ENCODE assay signal across 8 cellular contexts in genomic region chr19:7535035-7535992, GRCh38. TPM values are rescaled to one million over a fixed set of nuclear protein-coding genes. Genes with fewer than 3 reads are reported as not detected.
DNase-seq lines count a peak whose midpoint lies in the region; ATAC-seq and TF ChIP-seq lines count a peak whose summit lies in the region.

Gene PNPLA6, plus strand, starts transcription at chr19:7535717. Its CDS starts 72 bp downstream, at chr19:7535789.

- H3K27ac Mint-ChIP-seq in chondrocyte (ENCODE audit: unreplicated experiment), result peak within 1 kb of the TSS; percentile 98

- H3K9me3 Mint-ChIP-seq in chondrocyte (ENCODE audit: low read depth), result no peaks in the 10 kb centered on the region

- no peak for TF ChIP-seq CTCF in chondrocyte (IDR thresholded peaks at IDR 0.05)

- H3K4me1 Mint-ChIP-seq in chondrocyte (ENCODE audit: low read depth), result peaks cover 28% of the 10 kb centered on the region

- peaks cover 9% of the 10 kb centered on the region for H3K36me3 Mint-ChIP-seq in chondrocyte (ENCODE audit: low read depth)

- DNase-seq in AG20443 (ENCODE audit: low spot score) (peak; percentile 98), NCI-H510A (lab: John Stamatoyannopoulos, UW) (peak; percentile 87), chondrocyte (ENCODE audit: low spot score) (no peak), kidney tubule cell (ENCODE audit: low spot score) (peak; percentile 93)
- DNase-seq in activated CD4-positive, alpha-beta T cell treated with anti-CD3 and anti-CD28 coated beads for 24 hours (ENCODE audit: low read depth in 2 of 2), result peak; percentile 88 to 94
- peak; percentile 74 to 89 for DNase-seq in stimulated activated CD4-positive, alpha-beta T cell treated with anti-CD3 and anti-CD28 coated beads, Interleukin-1b, Interleukin-23, amount 100 ng/mL, for 1 hour (ENCODE audit: low read depth in 2 of 2)

- ATAC-seq in GM19043 (IDR thresholded peaks at IDR 0.05; ENCODE audit: low read depth, unreplicated experiment) (peak; percentile 70), HG03378 (IDR thresholded peaks at IDR 0.05; ENCODE audit: unreplicated experiment) (peak; percentile 43)

- peak within 1 kb of the TSS; percentile 98 for H3K4me3 Mint-ChIP-seq in chondrocyte (ENCODE audit: unreplicated experiment)

- H3K27me3 Mint-ChIP-seq in chondrocyte (ENCODE audit: low read depth), result no peaks in the 10 kb centered on the region

RNA-seq across cellular contexts. Expression of gene PNPLA6, which starts in this region (rescaled TPM):
- total RNA-seq in chondrocyte, result 78.1 to 97.9 TPM (median 87.9 TPM) in 3 replicates
